32 cellular contexts compared by ENCODE assay signal in genomic region chr2:38142627-38143026, GRCh38.
"Had no signal": no experiment of that assay in that cellular context is flagged by ENCODE, and none has a peak within 500 bp of the region (broad histone marks: within the 10 kb centered on the region; RNA-seq: fewer than 3 reads in every experiment).

No MANE protein-coding gene starts in this region.

- ATAC-seq: activated CD8-positive, alpha-beta T cell treated with anti-CD3 and anti-CD28 coated beads for 36 hours; activated naive CD4-positive, alpha-beta T cell treated with anti-CD3 and anti-CD28 coated beads, Interleukin-2, amount 50 U/mL, for 72 hours; activated T-cell treated with anti-CD3 and anti-CD28 coated beads, Interleukin-2, amount 50 U/mL, for 4 hours; activated T-cell treated with anti-CD3 and anti-CD28 coated beads, Interleukin-2, amount 50 U/mL, for 72 hours; activated T-helper 17 cell treated with anti-CD3 and anti-CD28 coated beads, Interleukin-2, amount 50 U/mL, for 72 hours; body of pancreas had no signal

- H3K4me3 ChIP-seq: adrenal gland, body of pancreas, breast epithelium had no signal

- H3K9me3 ChIP-seq: adrenal gland, body of pancreas, breast epithelium had no signal

- H3K36me3 ChIP-seq: adrenal gland, brain microvascular endothelial cell, breast epithelium had no signal

- H3K27me3 ChIP-seq: adrenal gland, body of pancreas, brain microvascular endothelial cell, breast epithelium had no signal

- H3K27ac ChIP-seq: adrenal gland, body of pancreas, brain microvascular endothelial cell, breast epithelium had no signal

- DNase-seq: activated B cell treated with CpG ODN at 0.5 μM for 24 hours; activated CD4-positive, alpha-beta memory T cell treated with anti-CD3 and anti-CD28 coated beads for 36 hours; activated CD4-positive, alpha-beta T cell treated with anti-CD3 and anti-CD28 coated beads for 4 hours; activated CD4-positive, alpha-beta T cell treated with anti-CD3 and anti-CD28 coated beads, Interleukin-2, amount 10 ng/mL, durations not matched to agents 24 days and 14 days; activated CD4-positive, alpha-beta T cell treated with anti-CD3 and anti-CD28 coated beads, Interleukin-2, amount 50 U/mL, for 1 hour; activated CD4-positive, alpha-beta T cell treated with anti-CD3 and anti-CD28 coated beads, Interleukin-2, amount 50 U/mL, for 4 hours; activated CD4-positive, CD25-positive, alpha-beta regulatory T cell treated with anti-CD3 and anti-CD28 coated beads, Interleukin-2, amount 50 U/mL, for 72 hours; activated CD8-positive, alpha-beta memory T cell treated with anti-CD3 and anti-CD28 coated beads, Interleukin-2, amount 50 U/mL, for 4 hours; activated CD8-positive, alpha-beta T cell treated with anti-CD3 and anti-CD28 coated beads for 36 hours; activated effector memory CD4-positive, alpha-beta T cell treated with anti-CD3 and anti-CD28 coated beads, Interleukin-2, amount 50 U/mL, for 16 hours; activated gamma-delta T cell treated with Interleukin-2 at 50 U/mL for 16 hours; activated naive CD4-positive, alpha-beta T cell treated with anti-CD3 and anti-CD28 coated beads, Interleukin-2, amount 10 ng/mL, durations not matched to agents 7 days and 5 days; activated naive CD4-positive, alpha-beta T cell treated with Interleukin-2 at 50 U/mL for 16 hours; activated naive CD8-positive, alpha-beta T cell treated with anti-CD3 and anti-CD28 coated beads for 36 hours; activated T-cell treated with anti-CD3 and anti-CD28 coated beads for 4 hours; activated T-cell treated with anti-CD3 and anti-CD28 coated beads, Interleukin-2, amount 50 U/mL, for 1 hour; activated T-cell treated with anti-CD3 and anti-CD28 coated beads, Interleukin-2, amount 50 U/mL, for 4 hours; activated T-cell treated with anti-CD3 and anti-CD28 coated beads, Interleukin-2, amount 50 U/mL, for 72 hours; adrenal gland; amniotic stem cell; aorta; body of pancreas; brain microvascular endothelial cell; caudate nucleus; cerebellar nuclear complex; SW 1271; T-helper 1 cell; T-helper 2 cell; T-helper 9 cell had no signal
